Comparison of ENCODE assay signal across 19 cellular contexts in the genomic region with DNA sequence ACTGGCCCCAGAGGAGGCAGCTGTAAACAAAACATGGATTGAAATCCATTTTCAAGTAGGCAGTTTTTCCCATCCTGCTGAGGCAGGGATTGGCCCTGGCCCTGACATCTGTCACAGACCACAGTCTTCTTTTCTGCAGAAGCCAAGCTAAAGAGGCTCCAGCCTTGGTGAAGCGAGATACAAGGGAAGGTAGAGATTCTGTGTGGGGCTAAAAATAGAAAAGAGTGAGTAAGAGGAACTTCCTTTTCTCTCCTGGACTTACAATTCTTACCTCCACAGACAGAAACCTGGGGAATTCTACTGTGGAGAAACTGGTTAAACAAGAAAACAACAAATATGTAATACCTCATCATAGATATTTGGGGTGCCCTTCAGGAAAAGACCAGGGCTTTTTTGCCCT.
"Had no signal": no experiment of that assay in that cellular context is flagged by ENCODE, and none has a peak within 500 bp of the region (broad histone marks: within the 10 kb centered on the region; RNA-seq: fewer than 3 reads in every experiment).

No MANE protein-coding gene starts in this region.

- DNase-seq: activated CD4-positive, alpha-beta T cell treated with anti-CD3 and anti-CD28 coated beads for 1 hour; activated CD4-positive, alpha-beta T cell treated with anti-CD3 and anti-CD28 coated beads, Interleukin-2, amount 50 U/mL, for 48 hours; activated CD8-positive, alpha-beta memory T cell treated with anti-CD3 and anti-CD28 coated beads, Interleukin-2, amount 10 ng/mL, durations not matched to agents 7 days and 5 days; activated effector memory CD4-positive, alpha-beta T cell treated with anti-CD3 and anti-CD28 coated beads, Interleukin-2, amount 50 U/mL, for 16 hours; activated T-cell treated with anti-CD3 and anti-CD28 coated beads, Interleukin-2, amount 50 U/mL, for 4 hours; amygdala; brain microvascular endothelial cell; foreskin melanocyte; head of caudate nucleus; kidney; left ventricle myocardium superior; sigmoid colon; stimulated activated CD4-positive, alpha-beta T cell treated with anti-CD3 and anti-CD28 coated beads, Interleukin-12 subunit alpha, Interleukin-12 subunit beta, amount 100 ng/mL, for 4 hours; stimulated activated naive CD4-positive, alpha-beta T cell; substantia nigra; T-helper 9 cell; transverse colon had no signal

- ATAC-seq: activated CD8-positive, alpha-beta memory T cell treated with anti-CD3 and anti-CD28 coated beads, Interleukin-2, amount 10 ng/mL, durations not matched to agents 7 days and 5 days; activated T-cell treated with anti-CD3 and anti-CD28 coated beads, Interleukin-2, amount 50 U/mL, for 4 hours; left ventricle myocardium superior had no signal

- H3K27ac ChIP-seq: brain microvascular endothelial cell, sigmoid colon, transverse colon had no signal

- H3K9me3 ChIP-seq: sigmoid colon, transverse colon had no signal

- H3K27ac Mint-ChIP-seq: activated CD8-positive, alpha-beta memory T cell treated with anti-CD3 and anti-CD28 coated beads, Interleukin-2, amount 10 ng/mL, durations not matched to agents 7 days and 5 days; activated naive CD8-positive, alpha-beta T cell had no signal

- H3K36me3 ChIP-seq: brain microvascular endothelial cell, sigmoid colon, transverse colon had no signal

- H3K4me3 Mint-ChIP-seq: activated CD8-positive, alpha-beta memory T cell treated with anti-CD3 and anti-CD28 coated beads, Interleukin-2, amount 10 ng/mL, durations not matched to agents 7 days and 5 days; activated naive CD8-positive, alpha-beta T cell; activated T-cell treated with anti-CD3 and anti-CD28 coated beads, Interleukin-2, amount 50 U/mL, for 4 hours; neural crest cell had no signal

- H3K4me1 ChIP-seq: sigmoid colon, transverse colon had no signal

- H3K4me3 ChIP-seq: sigmoid colon, transverse colon had no signal

- H3K4me1 Mint-ChIP-seq: activated CD8-positive, alpha-beta memory T cell treated with anti-CD3 and anti-CD28 coated beads, Interleukin-2, amount 10 ng/mL, durations not matched to agents 7 days and 5 days; neural crest cell had no signal

- H3K27me3 Mint-ChIP-seq: activated CD8-positive, alpha-beta memory T cell treated with anti-CD3 and anti-CD28 coated beads, Interleukin-2, amount 10 ng/mL, durations not matched to agents 7 days and 5 days had no signal

- H3K36me3 Mint-ChIP-seq: activated naive CD8-positive, alpha-beta T cell had no signal

- H3K9me3 Mint-ChIP-seq: neural crest cell had no signal

- H3K27me3 ChIP-seq: brain microvascular endothelial cell, sigmoid colon, transverse colon had no signal

- FAIRE-seq: kidney had no signal
